ENCODE assay signal across 1 cellular context in the genomic region with DNA sequence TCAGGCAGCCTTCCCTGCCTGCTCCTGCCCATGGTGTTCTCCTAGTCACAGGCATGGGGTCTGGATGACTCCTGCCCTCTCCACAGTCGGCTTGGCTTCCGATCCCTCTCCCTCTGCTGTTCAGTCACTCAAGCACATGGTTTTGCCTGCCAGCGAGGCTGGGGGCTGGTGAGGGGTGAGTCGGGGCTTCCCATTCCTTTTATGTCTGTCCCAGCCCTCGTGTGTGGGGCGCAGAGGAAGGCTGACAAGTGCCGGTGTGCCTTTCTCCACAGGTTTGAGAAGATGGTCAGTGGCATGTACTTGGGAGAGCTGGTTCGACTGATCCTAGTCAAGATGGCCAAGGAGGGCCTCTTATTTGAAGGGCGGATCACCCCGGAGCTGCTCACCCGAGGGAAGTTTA.
TF ChIP-seq lines count a peak whose summit lies in the region.

No MANE protein-coding gene starts in this region.

TF ChIP-seq in K562, 482 proteins besides CTCF, POLR2A, EP300 and RAD21:
- TF ChIP-seq, protein P1, sequence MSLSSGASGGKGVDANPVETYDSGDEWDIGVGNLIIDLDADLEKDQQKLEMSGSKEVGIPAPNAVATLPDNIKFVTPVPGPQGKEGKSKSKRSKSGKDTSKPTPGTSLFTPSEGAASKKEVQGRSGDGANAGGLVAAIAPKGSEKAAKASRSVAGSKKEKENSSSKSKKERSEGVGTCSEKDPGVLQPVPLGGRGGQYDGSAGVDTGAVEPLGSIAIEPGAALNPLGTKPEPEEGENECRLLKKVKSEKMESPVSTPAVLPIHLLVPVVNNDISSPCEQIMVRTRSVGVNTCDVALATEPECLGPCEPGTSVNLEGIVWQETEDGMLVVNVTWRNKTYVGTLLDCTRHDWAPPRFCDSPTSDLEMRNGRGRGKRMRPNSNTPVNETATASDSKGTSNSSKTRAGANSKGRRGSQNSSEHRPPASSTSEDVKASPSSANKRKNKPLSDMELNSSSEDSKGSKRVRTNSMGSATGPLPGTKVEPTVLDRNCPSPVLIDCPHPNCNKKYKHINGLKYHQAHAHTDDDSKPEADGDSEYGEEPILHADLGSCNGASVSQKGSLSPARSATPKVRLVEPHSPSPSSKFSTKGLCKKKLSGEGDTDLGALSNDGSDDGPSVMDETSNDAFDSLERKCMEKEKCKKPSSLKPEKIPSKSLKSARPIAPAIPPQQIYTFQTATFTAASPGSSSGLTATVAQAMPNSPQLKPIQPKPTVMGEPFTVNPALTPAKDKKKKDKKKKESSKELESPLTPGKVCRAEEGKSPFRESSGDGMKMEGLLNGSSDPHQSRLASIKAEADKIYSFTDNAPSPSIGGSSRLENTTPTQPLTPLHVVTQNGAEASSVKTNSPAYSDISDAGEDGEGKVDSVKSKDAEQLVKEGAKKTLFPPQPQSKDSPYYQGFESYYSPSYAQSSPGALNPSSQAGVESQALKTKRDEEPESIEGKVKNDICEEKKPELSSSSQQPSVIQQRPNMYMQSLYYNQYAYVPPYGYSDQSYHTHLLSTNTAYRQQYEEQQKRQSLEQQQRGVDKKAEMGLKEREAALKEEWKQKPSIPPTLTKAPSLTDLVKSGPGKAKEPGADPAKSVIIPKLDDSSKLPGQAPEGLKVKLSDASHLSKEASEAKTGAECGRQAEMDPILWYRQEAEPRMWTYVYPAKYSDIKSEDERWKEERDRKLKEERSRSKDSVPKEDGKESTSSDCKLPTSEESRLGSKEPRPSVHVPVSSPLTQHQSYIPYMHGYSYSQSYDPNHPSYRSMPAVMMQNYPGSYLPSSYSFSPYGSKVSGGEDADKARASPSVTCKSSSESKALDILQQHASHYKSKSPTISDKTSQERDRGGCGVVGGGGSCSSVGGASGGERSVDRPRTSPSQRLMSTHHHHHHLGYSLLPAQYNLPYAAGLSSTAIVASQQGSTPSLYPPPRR (CRISPR knock-in tag; IDR thresholded peaks at IDR 0.05; ENCODE audit: borderline replicate concordance), result no peak
- TF ChIP-seq POLR2G (IDR thresholded peaks at IDR 0.05; ENCODE audit: low read depth, low read length) (peak; percentile 25; the same call in 1 of the 2 replicates), NR2C1 (IDR thresholded peaks at IDR 0.05) (no peak), NR2C1 (tag; IDR thresholded peaks at IDR 0.05) (no peak), SRSF9 (IDR thresholded peaks at IDR 0.05; ENCODE audit: borderline replicate concordance, low read depth, low read length) (no peak), ZNF583 (CRISPR knock-in tag; IDR thresholded peaks at IDR 0.05) (no peak), PCBP2 (IDR thresholded peaks at IDR 0.05; ENCODE audit: low read depth, low read length, poor library complexity, severe bottlenecking) (no peak)
- TF ChIP-seq, protein P2, sequence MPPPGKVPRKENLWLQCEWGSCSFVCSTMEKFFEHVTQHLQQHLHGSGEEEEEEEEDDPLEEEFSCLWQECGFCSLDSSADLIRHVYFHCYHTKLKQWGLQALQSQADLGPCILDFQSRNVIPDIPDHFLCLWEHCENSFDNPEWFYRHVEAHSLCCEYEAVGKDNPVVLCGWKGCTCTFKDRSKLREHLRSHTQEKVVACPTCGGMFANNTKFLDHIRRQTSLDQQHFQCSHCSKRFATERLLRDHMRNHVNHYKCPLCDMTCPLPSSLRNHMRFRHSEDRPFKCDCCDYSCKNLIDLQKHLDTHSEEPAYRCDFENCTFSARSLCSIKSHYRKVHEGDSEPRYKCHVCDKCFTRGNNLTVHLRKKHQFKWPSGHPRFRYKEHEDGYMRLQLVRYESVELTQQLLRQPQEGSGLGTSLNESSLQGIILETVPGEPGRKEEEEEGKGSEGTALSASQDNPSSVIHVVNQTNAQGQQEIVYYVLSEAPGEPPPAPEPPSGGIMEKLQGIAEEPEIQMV (tag; conservative IDR thresholded peaks at IDR 0.05; ENCODE audit: low read depth), result no peak
TF ChIP-seq in K562: peak in this region for 1.
